8 cellular contexts compared by ENCODE assay signal in genomic region chr1:24391882-24392603, GRCh38. TPM values are rescaled to one million over a fixed set of nuclear protein-coding genes. Genes with fewer than 3 reads are reported as not detected.
DNase-seq lines count a peak whose midpoint lies in the region; ATAC-seq and TF ChIP-seq lines count a peak whose summit lies in the region.

No MANE protein-coding gene starts in this region.

- no peaks in the 10 kb centered on the region for H3K27me3 Mint-ChIP-seq in activated naive CD4-positive, alpha-beta T cell treated with anti-CD3 and anti-CD28 coated beads, Interleukin-2, amount 50 U/mL, for 24 hours

- H3K9me3 Mint-ChIP-seq in activated naive CD4-positive, alpha-beta T cell treated with anti-CD3 and anti-CD28 coated beads, Interleukin-2, amount 50 U/mL, for 24 hours = no peaks in the 10 kb centered on the region

- POLR2A ChIA-PET in RWPE1 (lab: Yijun Ruan, JAX; ENCODE audit: low non-redundant PET) = interaction anchor here (0.7 to 1.2 kb wide), 2 partner anchors 193 to 1137 kb away, joined by 3 read pairs; no protein-coding TSS in a partner anchor

- DNase-seq in Daoy (ENCODE audit: low read depth) (peak; percentile 74), RWPE1 (ENCODE audit: low spot score) (no peak), Right ventricle myocardium superior (peak; percentile 62), renal cortical epithelial cell (ENCODE audit: low read depth) (peak; percentile 49), 8988T (no peak)

- no peaks in the 10 kb centered on the region for H3K36me3 ChIP-seq in HUES64 (ENCODE audit: insufficient read depth, low read length)

- peaks cover 24% of the 10 kb centered on the region for H3K4me1 ChIP-seq in HUES64 (ENCODE audit: insufficient read depth, low read length)

- no peak overlapping the region for H3K9ac ChIP-seq in HUES64 (ENCODE audit: low read depth, low read length)

- WGBS in HUES64 = 62% methylated on average over 11 of the region's 11 CpGs

- peak overlapping the region; percentile 79 for H3K4me3 Mint-ChIP-seq in activated naive CD4-positive, alpha-beta T cell treated with anti-CD3 and anti-CD28 coated beads, Interleukin-2, amount 50 U/mL, for 24 hours

- CTCF ChIA-PET in RWPE1 (lab: Yijun Ruan, JAX) = interaction anchor here (0.5 to 4.7 kb wide), 41 partner anchors 10 to 1338 kb away, joined by 3 to 150 read pairs (median 5); partner anchors contain the start of genes MYOM3 and STPG1

- H3K4me1 Mint-ChIP-seq in activated naive CD4-positive, alpha-beta T cell treated with anti-CD3 and anti-CD28 coated beads, Interleukin-2, amount 50 U/mL, for 24 hours = peaks cover 43% of the 10 kb centered on the region

- H3K27me3 ChIP-seq in HUES64 (ENCODE audit: insufficient read depth, low read length) = no peaks in the 10 kb centered on the region

- no peak overlapping the region for H3K4me3 ChIP-seq in HUES64 (ENCODE audit: low read length)

- peak; percentile 65 for ATAC-seq in GM21515 (IDR thresholded peaks at IDR 0.05; ENCODE audit: unreplicated experiment)
- ATAC-seq in Right ventricle myocardium superior (ENCODE audit: poor library complexity) = peak; percentile 90

- no peaks in the 10 kb centered on the region for H3K9me3 ChIP-seq in HUES64 (ENCODE audit: insufficient read depth, low read depth, low read length)

- peak; percentile 80 for TF ChIP-seq CTCF in RWPE1 (conservative IDR thresholded peaks at IDR 0.05; ENCODE audit: low read depth)

- no peaks in the 10 kb centered on the region for H3K36me3 Mint-ChIP-seq in activated naive CD4-positive, alpha-beta T cell treated with anti-CD3 and anti-CD28 coated beads, Interleukin-2, amount 50 U/mL, for 24 hours

- intact Hi-C loops in Right ventricle myocardium superior (cut with DNase I) = loop anchor here (1.0 kb wide), 1 partner anchor 191 kb away; no protein-coding TSS in a partner anchor

- H3K27ac Mint-ChIP-seq in activated naive CD4-positive, alpha-beta T cell treated with anti-CD3 and anti-CD28 coated beads, Interleukin-2, amount 50 U/mL, for 24 hours = peak overlapping the region; percentile 95

- H3K27ac ChIP-seq in HUES64 (ENCODE audit: low read depth, low read length) (0 out of 2 replicates have a peak overlapping the region, but pooled peaks have one; percentile 24), RWPE1 (peak overlapping the region; percentile 89)

RNA-seq across cellular contexts. Expression of gene STPG1, which starts 21.5 kb away (rescaled TPM):
- total RNA-seq in Daoy (2014; rRNA removed; shearing (Covaris generic)) = 2.2 and 10.1 TPM in 2 replicates
- 6.1 TPM for polyA plus RNA-seq in HUES64 (2013, experiment 1 of 2)
- 8.2 TPM for polyA plus RNA-seq in HUES64 (2013, experiment 2 of 2)
- total RNA-seq in Right ventricle myocardium superior = 5.6 TPM
- 3.6 and 9.9 TPM in 2 replicates for total RNA-seq in renal cortical epithelial cell

RNA-seq across cellular contexts. Expression of gene NIPAL3, which starts 23.6 kb away (rescaled TPM):
- 8.6 and 13.8 TPM in 2 replicates for total RNA-seq in Daoy (2014; rRNA removed; shearing (Covaris generic))
- polyA plus RNA-seq in HUES64 (2013, experiment 1 of 2) = 3.0 TPM
- polyA plus RNA-seq in HUES64 (2013, experiment 2 of 2) = 4.3 TPM
- total RNA-seq in Right ventricle myocardium superior (31.8 TPM), renal cortical epithelial cell (60.4 and 95.8 TPM in 2 replicates)

Comparison
In these comparisons a context has a peak if more than half of its experiments do, and no peak if none do; other contexts are left out.
1. DNase-seq: peak in Daoy (single experiment), Right ventricle myocardium superior (single experiment) and renal cortical epithelial cell (single experiment); none in RWPE1 (single experiment) and 8988T (single experiment).